Comparison of ENCODE assay signal across 15 cellular contexts in genomic region chr1:81976539-81976938, GRCh38.
A peak's percentile ranks its signal among the peaks of the same experiment; 100 is the strongest.
DNase-seq lines count a peak whose midpoint lies in the region; ATAC-seq and TF ChIP-seq lines count a peak whose summit lies in the region.
"Had no signal": no experiment of that assay in that cellular context is flagged by ENCODE, and none has a peak within 500 bp of the region (broad histone marks: within the 10 kb centered on the region; RNA-seq: fewer than 3 reads in every experiment).

No MANE protein-coding gene starts in this region.

- H3K27me3 Mint-ChIP-seq in WTC11 (ENCODE audit: low read depth) = no peaks in the 10 kb centered on the region
- H3K27me3 Mint-ChIP-seq in stimulated activated memory B cell treated with anti-CD40 and anti-IgM and Interleukin-4, amounts not matched to agents 10 μg/mL and 1 μg/mL and 100 μg/mL, for 72 hours = no peaks in the 10 kb centered on the region
- H3K27me3 Mint-ChIP-seq: IgD-negative memory B cell had no signal

- intact Hi-C loops in lower leg skin (cut with DNase I; ENCODE audit: low total_unique reads) = no loop called here

- no peak for TF ChIP-seq POLR2A in lower leg skin (IDR thresholded peaks at IDR 0.05)

- peaks cover 76% of the 10 kb centered on the region for H3K4me1 Mint-ChIP-seq in WTC11
- no peaks in the 10 kb centered on the region for H3K4me1 Mint-ChIP-seq in stimulated activated memory B cell treated with anti-CD40 and anti-IgM and Interleukin-4, amounts not matched to agents 10 μg/mL and 1 μg/mL and 100 μg/mL, for 72 hours
- H3K4me1 Mint-ChIP-seq: CD14-positive monocyte, IgD-negative memory B cell had no signal

- no peak for ATAC-seq in WTC11
- no peak for ATAC-seq in stimulated activated memory B cell treated with anti-CD40 and anti-IgM and Interleukin-4, amounts not matched to agents 10 μg/mL and 1 μg/mL and 100 μg/mL, for 72 hours
- ATAC-seq: CD8-positive, alpha-beta T cell had no signal

- H3K36me3 ChIP-seq in HEK293 (ENCODE audit: control insufficient read depth in 2 of 2, insufficient read depth in 1 of 2, low read length in 2 of 2) (peaks cover 5 to 6% of the 10 kb centered on the region in 2 experiments), iPS-20b (ENCODE audit: insufficient read depth, low read depth, low read length) (peaks cover 52% of the 10 kb centered on the region)
- H3K36me3 ChIP-seq: BLaER1, HAP-1 had no signal

- H3K4me1 ChIP-seq in HEK293 (ENCODE audit: control insufficient read depth, insufficient read depth, low read length) (no peaks in the 10 kb centered on the region), iPS-20b (ENCODE audit: insufficient read depth, low read length) (peaks cover 64% of the 10 kb centered on the region)
- H3K4me1 ChIP-seq: BLaER1 had no signal

- DNase-seq in WTC11 (ENCODE audit: low spot score) (no peak), SKM-1 treated with dmso at 0.1 percent for 144 hours (lab: John Stamatoyannopoulos, UW; ENCODE audit: unreplicated experiment) (no peak), lower leg skin (ENCODE audit: low spot score in 2 of 2) (no peak)
- DNase-seq: Calu3; CD8-positive, alpha-beta T cell; DMS79 treated with DMSO at 0.1 percent for 48 hours; GF-D8; KBM-7 had no signal

- H3K4me3 ChIP-seq in HEK293 (ENCODE audit: low read depth, low read length) (no peak overlapping the region), iPS-20b (ENCODE audit: low read length) (no peak overlapping the region), lower leg skin (ENCODE audit: low read depth, poor library complexity, severe bottlenecking) (no peak overlapping the region)
- H3K4me3 ChIP-seq: BLaER1, HAP-1 had no signal

- TF ChIP-seq CTCF in HEK293 (tag by site-specific recombination; IDR thresholded peaks at IDR 0.05) (no peak), WTC11 (IDR thresholded peaks at IDR 0.05) (no peak), lower leg skin (IDR thresholded peaks at IDR 0.05) (no peak)

- CTCF ChIA-PET in HEK293 (lab: Yijun Ruan, JAX) = no interaction called here
- CTCF ChIA-PET in WTC11 (lab: Charles Lee) = no interaction called here

- WGBS in lower leg skin, 2 donors = 90 to 91% methylated on average over 2 of the region's 2 CpGs

- no peak overlapping the region for H3K27ac ChIP-seq in HEK293 (ENCODE audit: extremely low read depth, low read depth, low read length)
- peak overlapping the region; percentile 2 for H3K27ac ChIP-seq in iPS-20b (ENCODE audit: low read length)
- H3K27ac ChIP-seq: BLaER1 had no signal

- H3K9me3 ChIP-seq in HEK293 (ENCODE audit: control insufficient read depth, insufficient read depth, low read depth, low read length) (no peaks in the 10 kb centered on the region), iPS-20b (ENCODE audit: insufficient read depth, low read depth, low read length) (no peaks in the 10 kb centered on the region)
- H3K9me3 ChIP-seq: BLaER1, HAP-1 had no signal

- H3K4me3 Mint-ChIP-seq in WTC11 = no peak overlapping the region
- no peak overlapping the region for H3K4me3 Mint-ChIP-seq in stimulated activated memory B cell treated with anti-CD40 and anti-IgM and Interleukin-4, amounts not matched to agents 10 μg/mL and 1 μg/mL and 100 μg/mL, for 72 hours
- H3K4me3 Mint-ChIP-seq: CD14-positive monocyte; CD8-positive, alpha-beta T cell; IgD-negative memory B cell had no signal

- POLR2A ChIA-PET in HEK293 (lab: Yijun Ruan, JAX) (no interaction called here), WTC11 (lab: Charles Lee) (no interaction called here)

- peak overlapping the region; percentile 80 for H3K27ac Mint-ChIP-seq in WTC11
- no peak overlapping the region for H3K27ac Mint-ChIP-seq in stimulated activated memory B cell treated with anti-CD40 and anti-IgM and Interleukin-4, amounts not matched to agents 10 μg/mL and 1 μg/mL and 100 μg/mL, for 72 hours
- H3K27ac Mint-ChIP-seq: CD14-positive monocyte; CD8-positive, alpha-beta T cell; IgD-negative memory B cell had no signal

- no peaks in the 10 kb centered on the region for H3K27me3 ChIP-seq in iPS-20b (ENCODE audit: insufficient read depth, low read length)
- H3K27me3 ChIP-seq: BLaER1 had no signal

- no peaks in the 10 kb centered on the region for H3K9me3 Mint-ChIP-seq in WTC11
- H3K9me3 Mint-ChIP-seq in stimulated activated memory B cell treated with anti-CD40 and anti-IgM and Interleukin-4, amounts not matched to agents 10 μg/mL and 1 μg/mL and 100 μg/mL, for 72 hours = no peaks in the 10 kb centered on the region
- H3K9me3 Mint-ChIP-seq: CD8-positive, alpha-beta T cell; IgD-negative memory B cell had no signal

- H3K36me3 Mint-ChIP-seq in WTC11 = peaks cover 17% of the 10 kb centered on the region
- no peaks in the 10 kb centered on the region for H3K36me3 Mint-ChIP-seq in stimulated activated memory B cell treated with anti-CD40 and anti-IgM and Interleukin-4, amounts not matched to agents 10 μg/mL and 1 μg/mL and 100 μg/mL, for 72 hours
- H3K36me3 Mint-ChIP-seq: CD14-positive monocyte; CD8-positive, alpha-beta T cell; IgD-negative memory B cell had no signal

- H3K9ac ChIP-seq in iPS-20b (ENCODE audit: low read depth, low read length) = no peak overlapping the region; the same call in 1 of the 2 replicates
- H3K9ac ChIP-seq: BLaER1 had no signal

TF ChIP-seq in HEK293, 187 proteins besides CTCF, POLR2A, EP300 and RAD21:
- TF ChIP-seq ZNF704 (tag by site-specific recombination; IDR thresholded peaks at IDR 0.05) (no peak), PRDM6 (tag by site-specific recombination; IDR thresholded peaks at IDR 0.05) (peak; percentile 55), GLI2 (tag by site-specific recombination; IDR thresholded peaks at IDR 0.05; ENCODE audit: borderline replicate concordance, low read depth) (no peak)

TF ChIP-seq in WTC11, 78 proteins besides CTCF, POLR2A, EP300 and RAD21:
- TF ChIP-seq SMAD4 (CRISPR knock-in tag; IDR thresholded peaks at IDR 0.05) (no peak), ZSCAN18 (CRISPR knock-in tag; IDR thresholded peaks at IDR 0.05) (no peak), JUN (CRISPR knock-in tag; IDR thresholded peaks at IDR 0.05) (no peak), JAZF1 (CRISPR knock-in tag; IDR thresholded peaks at IDR 0.05) (no peak), MAX (CRISPR knock-in tag; IDR thresholded peaks at IDR 0.05) (no peak)
